In the genomic region with DNA sequence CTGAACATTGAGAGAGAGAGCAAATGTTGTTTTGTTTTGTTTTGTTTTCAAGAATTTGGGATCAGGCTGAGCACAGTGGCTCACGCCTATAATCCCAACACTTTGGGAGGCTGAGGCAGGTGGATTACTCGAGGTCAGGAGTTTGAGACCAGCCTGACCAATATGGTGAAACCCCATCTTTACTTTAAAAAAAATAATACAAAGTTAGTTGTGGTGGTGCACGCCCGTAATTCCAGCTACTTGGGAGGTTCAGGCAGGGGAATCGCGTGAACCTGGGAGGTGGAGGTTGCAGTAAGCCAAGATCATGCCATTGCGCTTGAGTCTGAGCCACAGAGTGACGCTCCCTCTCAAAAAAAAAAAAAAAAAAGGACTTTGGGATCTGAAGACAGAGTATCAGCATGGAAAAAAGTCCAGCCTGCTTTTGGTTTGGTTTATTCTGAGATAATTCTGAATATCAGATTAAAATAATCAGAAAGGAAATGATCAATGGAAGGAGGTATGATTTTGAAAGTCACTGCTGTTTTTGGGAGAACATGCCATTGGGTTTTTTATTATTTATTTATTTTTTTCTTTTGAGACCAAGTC, we compare ENCODE assay signal across 26 cellular contexts. TPM values are rescaled to one million over a fixed set of nuclear protein-coding genes. Genes with fewer than 3 reads are reported as not detected.
"Had no signal": no experiment of that assay in that cellular context is flagged by ENCODE, and none has a peak within 500 bp of the region (broad histone marks: within the 10 kb centered on the region; RNA-seq: fewer than 3 reads in every experiment).

No MANE protein-coding gene starts in this region.

- ATAC-seq: Panc1, Right ventricle myocardium inferior, SK-N-SH treated with all-trans-retinoic acid at 6 μM for 48 hours had no signal

- H3K9me3 ChIP-seq: MG63, SJCRH30 had no signal

- H3K27me3 ChIP-seq: SJCRH30 had no signal

- H3K4me1 ChIP-seq: SJCRH30 had no signal

- H3K27ac ChIP-seq: HL-60, SJCRH30 had no signal

- DNase-seq: IMR-90, Karpas-422, KG1, MG63, NCI-H1092, NCI-H1105 treated with DMSO at 0.1 percent for 48 hours, NCI-H1417 treated with DMSO at 0.1 percent for 48 hours, NCI-H146, NCI-H1694 treated with DMSO at 0.1 percent for 48 hours, NCI-H1930, NCI-H2081, NCI-H2107, NCI-H2171, NCI-H226, NCI-H446, NCI-H510A, NCI-H524 treated with DMSO at 0.1 percent for 48 hours, NCI-H69, NCI-H774, SHP77 treated with DMSO at 0.1 percent for 48 hours, SJCRH30 had no signal

- H3K36me3 ChIP-seq: MG63, SJCRH30 had no signal

- H3K4me3 ChIP-seq: MG63, SJCRH30 had no signal

RNA-seq across cellular contexts. Expression of a gene that starts 1.9 kb away (rescaled TPM):
- total RNA-seq: IMR-90, Right ventricle myocardium inferior, RPMI7951, SJCRH30 had no signal
- polyA plus RNA-seq: IMR-90 had no signal
